Comparison of ENCODE assay signal across 15 cellular contexts in the genomic region with DNA sequence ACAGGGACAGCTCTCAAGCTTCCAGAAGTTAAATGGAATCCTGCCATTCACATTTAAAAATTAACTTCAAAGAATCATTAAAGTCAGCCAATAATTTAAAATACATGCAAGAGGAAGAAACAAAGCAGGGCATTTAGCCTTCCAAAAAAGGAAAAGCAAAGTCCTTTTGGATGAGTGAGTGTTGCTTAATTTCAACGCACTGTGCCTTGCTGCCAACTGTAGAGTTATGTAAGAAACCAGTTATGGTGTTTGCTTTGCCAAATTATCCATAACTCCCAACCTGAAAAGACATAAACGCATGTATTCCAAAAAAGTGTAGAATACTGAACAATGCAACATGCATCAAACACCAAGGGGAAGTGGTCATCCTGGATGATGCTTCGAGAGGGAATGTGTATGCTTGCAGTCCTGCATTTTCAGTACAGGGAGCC. TPM values are rescaled to one million over a fixed set of nuclear protein-coding genes. Genes with fewer than 3 reads are reported as not detected.
DNase-seq lines count a peak whose midpoint lies in the region; ATAC-seq and TF ChIP-seq lines count a peak whose summit lies in the region.
"Had no signal": no experiment of that assay in that cellular context is flagged by ENCODE, and none has a peak within 500 bp of the region (broad histone marks: within the 10 kb centered on the region; RNA-seq: fewer than 3 reads in every experiment).

No MANE protein-coding gene starts in this region.

- no peak for ATAC-seq in HG03571 (IDR thresholded peaks at IDR 0.05; ENCODE audit: unreplicated experiment)
- no peak for ATAC-seq in GM19023 (IDR thresholded peaks at IDR 0.05; ENCODE audit: unreplicated experiment)

- H3K27ac ChIP-seq in sigmoid colon, result peak overlapping the region; percentile 76 to 94 (median 90)
- H3K27ac ChIP-seq in OCI-LY7 (ENCODE audit: low read depth, low read length, poor library complexity, severe bottlenecking), result no peak overlapping the region

- H3K4me1 ChIP-seq in adipocyte (ENCODE audit: control insufficient read depth, insufficient read depth, low read length) (peaks cover 35% of the 10 kb centered on the region), sigmoid colon (peaks cover 0 to 42% (median 29%) of the 10 kb centered on the region in 4 donors), OCI-LY7 (ENCODE audit: insufficient read depth, low read length, poor library complexity, severe bottlenecking) (no peaks in the 10 kb centered on the region)

- in situ Hi-C loops in G401 (cut with HindIII; ENCODE audit: low sequenced_read_pairs), result no loop called here

- H3K9ac ChIP-seq in adipocyte (ENCODE audit: low read length), result peak overlapping the region; percentile 93

- no peak for TF ChIP-seq CTCF in sigmoid colon (IDR thresholded peaks at IDR 0.05)
- no peak for TF ChIP-seq CTCF in OCI-LY7 (conservative IDR thresholded peaks at IDR 0.05; ENCODE audit: low read length)

- TF ChIP-seq POLR2A in sigmoid colon (IDR thresholded peaks at IDR 0.05), result no peak

- H3K4me3 ChIP-seq in adipocyte (ENCODE audit: low read length) (peak overlapping the region; percentile 82), sigmoid colon (no peak overlapping the region), OCI-LY7 (ENCODE audit: low read depth, low read length, poor library complexity, severe bottlenecking) (no peak overlapping the region)
- H3K4me3 ChIP-seq: adrenal gland had no signal

- H3K27me3 ChIP-seq in adipocyte (replicated peaks; ENCODE audit: control insufficient read depth, insufficient read depth, low read length) (no peaks in the 10 kb centered on the region), sigmoid colon (no peaks in the 10 kb centered on the region)
- H3K27me3 ChIP-seq: adrenal gland had no signal

- H3K9me2 ChIP-seq in OCI-LY7 (ENCODE audit: insufficient read depth, low read length), result no peaks in the 10 kb centered on the region

- no peak overlapping the region for H2AFZ ChIP-seq in OCI-LY7 (ENCODE audit: low read length)

- TF ChIP-seq EP300 in sigmoid colon (IDR thresholded peaks at IDR 0.05), result no peak

- no peaks in the 10 kb centered on the region for H3K9me3 ChIP-seq in adipocyte (ENCODE audit: control insufficient read depth, low read length)
- no peaks in the 10 kb centered on the region for H3K9me3 ChIP-seq in sigmoid colon
- no peaks in the 10 kb centered on the region for H3K9me3 ChIP-seq in OCI-LY7 (ENCODE audit: low read length)
- H3K9me3 ChIP-seq: adrenal gland had no signal

- no TSS peak for BruUV-seq in OCI-LY7 (replicated peaks; lab: Mats Ljungman, UMichigan)

- H3K36me3 ChIP-seq in adipocyte (ENCODE audit: control insufficient read depth, insufficient read depth, low read length, severe bottlenecking) (peaks cover 4% of the 10 kb centered on the region), sigmoid colon (no peaks in the 10 kb centered on the region), OCI-LY7 (ENCODE audit: insufficient read depth, low read length) (no peaks in the 10 kb centered on the region)

- DNase-seq in G401 (ENCODE audit: low spot score) (peak; percentile 28), adipocyte (ENCODE audit: low read depth) (no peak), iris pigment epithelial cell (ENCODE audit: low read depth) (peak; percentile 40), sigmoid colon (no peak), amygdala (lab: John Stamatoyannopoulos, UW) (no peak), OCI-LY7 (ENCODE audit: low spot score) (no peak)
- DNase-seq: activated B cell treated with CpG ODN at 0.5 μM for 24 hours; adrenal gland; CD4-positive, alpha-beta memory T cell; GF-D8; NCI-H1694 treated with DMSO at 0.1 percent for 48 hours; NCI-H526 treated with DMSO at 0.1 percent for 48 hours; stimulated activated CD4-positive, alpha-beta T cell treated with anti-CD3 and anti-CD28 coated beads, Interleukin-2, amount 100 ng/mL, for 24 hours had no signal

- CTCF ChIA-PET in OCI-LY7 (lab: Charles Lee; ENCODE audit: unreplicated experiment), result no interaction called here

- intact Hi-C loops in sigmoid colon (cut with DNase I) (loop anchor here (5.0 kb wide), 1 partner anchor 1399 kb away; no protein-coding TSS in a partner anchor), OCI-LY7 (cut with micrococcal nuclease; ENCODE audit: unreplicated experiment) (loop anchor here (5.0 kb wide), 1 partner anchor 54 kb away; no protein-coding TSS in a partner anchor)

- POLR2A ChIA-PET in OCI-LY7 (lab: Charles Lee), result no interaction called here

- WGBS in sigmoid colon, 2 donors, result 47 to 71% methylated on average over 3 of the region's 3 CpGs

- no peaks in the 10 kb centered on the region for H3K79me2 ChIP-seq in OCI-LY7 (ENCODE audit: insufficient read depth, low read depth, low read length)

- no peaks in the 10 kb centered on the region for H4K20me1 ChIP-seq in OCI-LY7 (ENCODE audit: insufficient read depth, low read length)

- H3K4me2 ChIP-seq in OCI-LY7 (ENCODE audit: low read length), result no peak overlapping the region

RNA-seq across cellular contexts. Expression of a gene that starts 16.1 kb away (rescaled TPM):
- total RNA-seq in G401 (2014; rRNA removed; shearing (Covaris generic)), result 0.14 and 0.18 TPM in 2 replicates
- total RNA-seq in sigmoid colon (1 to 10 TPM; 1.8 to 7.2 (median 2.9) TPM), OCI-LY7 (2022) (0.15 and 0.24 TPM in 2 replicates)
- under 1 TPM in 2 of 3 donors, not detected in 1; 0.60 TPM for polyA plus RNA-seq in sigmoid colon
- total RNA-seq in OCI-LY7 (2014; rRNA removed; shearing (Covaris generic)), result not detected in 2 replicates
- total RNA-seq: activated B cell treated with CpG ODN at 0.5 μM for 24 hours had no signal

Comparison
In these comparisons a context has a peak if more than half of its experiments do, and no peak if none do; other contexts are left out.
1. DNase-seq: peak in G401 (single experiment) and iris pigment epithelial cell (single experiment); none in adipocyte (single experiment), sigmoid colon (single experiment), amygdala (0 of 56) and OCI-LY7 (single experiment).